In the genomic region with DNA sequence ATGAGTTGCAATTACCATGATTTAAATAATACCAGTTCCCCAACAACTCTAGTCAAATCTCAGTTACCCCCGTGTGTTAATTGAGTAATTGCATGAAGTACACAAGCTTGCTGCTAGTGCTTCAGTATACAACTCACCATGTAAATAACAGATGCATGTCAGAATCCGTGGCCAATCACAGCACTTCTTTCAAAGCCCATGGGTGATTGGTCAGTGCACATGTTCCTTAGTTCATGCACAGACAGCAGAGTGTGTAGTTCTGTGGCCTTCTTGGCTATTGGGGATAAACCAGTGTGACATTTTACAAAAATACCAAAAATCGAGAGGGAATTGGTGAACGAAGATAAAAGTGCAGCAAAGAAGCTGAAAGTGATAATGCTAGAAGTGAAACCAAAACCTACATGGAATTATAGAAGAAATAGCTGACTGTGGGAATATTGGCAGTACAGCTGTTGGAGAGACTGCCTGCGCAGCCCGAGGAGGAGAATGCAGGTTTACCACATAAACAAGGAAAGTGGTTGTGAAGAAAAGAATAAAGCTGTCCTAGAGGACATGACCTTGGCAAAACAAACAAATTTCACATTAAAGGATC, we compare ENCODE assay signal across 17 cellular contexts. TPM values are rescaled to one million over a fixed set of nuclear protein-coding genes. Genes with fewer than 3 reads are reported as not detected.
DNase-seq lines count a peak whose midpoint lies in the region; ATAC-seq, FAIRE-seq and TF ChIP-seq lines count a peak whose summit lies in the region.
"Had no signal": no experiment of that assay in that cellular context is flagged by ENCODE, and none has a peak within 500 bp of the region (broad histone marks: within the 10 kb centered on the region; RNA-seq: fewer than 3 reads in every experiment).

No MANE protein-coding gene starts in this region.

- peak; percentile 75 for FAIRE-seq in GM19239 (lab: Jason Lieb, UNC)

- no peak overlapping the region for H3K9ac ChIP-seq in OCI-LY3 (ENCODE audit: low read length)
- H3K9ac ChIP-seq: BLaER1 had no signal

- peaks cover 9% of the 10 kb centered on the region for H3K36me3 Mint-ChIP-seq in progenitor cell of endocrine pancreas (ENCODE audit: insufficient read depth)
- H3K36me3 Mint-ChIP-seq: natural killer cell had no signal

- H4K20me1 ChIP-seq in OCI-LY3 (ENCODE audit: insufficient read depth, low read length): peaks cover 46% of the 10 kb centered on the region
- H4K20me1 ChIP-seq: BLaER1 had no signal

- peaks cover 55% of the 10 kb centered on the region for H3K4me1 ChIP-seq in OCI-LY3 (ENCODE audit: low read length)
- H3K4me1 ChIP-seq: ascending aorta, psoas muscle had no signal

- no peaks in the 10 kb centered on the region for H3K36me3 ChIP-seq in OCI-LY3 (replicated peaks; ENCODE audit: low read depth, low read length)
- H3K36me3 ChIP-seq: ascending aorta, BLaER1 had no signal

- no peak for DNase-seq in GM19239 (ENCODE audit: insufficient read length, low spot score)
- DNase-seq in fibroblast of the aortic adventitia (ENCODE audit: low read depth): peak; percentile 5
- no peak for DNase-seq in progenitor cell of endocrine pancreas (ENCODE audit: low spot score, unreplicated experiment)
- DNase-seq in GM03348 (ENCODE audit: low spot score): no peak
- DNase-seq in NCI-H345 (lab: John Stamatoyannopoulos, UW): no peak
- no peak for DNase-seq in NCI-H2171 treated with DMSO at 0.1 percent for 48 hours (lab: John Stamatoyannopoulos, UW)
- DNase-seq: activated effector memory CD4-positive, alpha-beta T cell treated with Interleukin-2 at 50 U/mL for 16 hours; dorsolateral prefrontal cortex; natural killer cell; NCI-H146; NCI-H748 treated with DMSO at 0.1 percent for 48 hours; psoas muscle; T-helper 17 cell had no signal

- no peak overlapping the region for H2AFZ ChIP-seq in OCI-LY3 (ENCODE audit: low read depth, low read length)

- TF ChIP-seq CTCF in OCI-LY3 (IDR thresholded peaks at IDR 0.05; ENCODE audit: low read depth, low read length): no peak
- TF ChIP-seq CTCF in fibroblast of the aortic adventitia (IDR thresholded peaks at IDR 0.05; ENCODE audit: insufficient read depth, low read length): no peak
- no peak for TF ChIP-seq CTCF in progenitor cell of endocrine pancreas (IDR thresholded peaks at IDR 0.05; ENCODE audit: unreplicated experiment)

- ATAC-seq in GM18519 (IDR thresholded peaks at IDR 0.05; ENCODE audit: low FRiP score, unreplicated experiment): no peak
- ATAC-seq: natural killer cell, psoas muscle, T-helper 17 cell had no signal

- H3K27ac Mint-ChIP-seq in progenitor cell of endocrine pancreas: peak overlapping the region; percentile 56
- H3K27ac Mint-ChIP-seq: natural killer cell, T-helper 17 cell had no signal

- peaks cover 47% of the 10 kb centered on the region for H3K79me2 ChIP-seq in OCI-LY3 (ENCODE audit: low read length)

- no peaks in the 10 kb centered on the region for H3K9me3 ChIP-seq in OCI-LY3 (ENCODE audit: insufficient read depth, low read length)
- H3K9me3 ChIP-seq: ascending aorta, BLaER1, psoas muscle had no signal

- H3K4me1 Mint-ChIP-seq in progenitor cell of endocrine pancreas (ENCODE audit: low read depth): peaks cover 54% of the 10 kb centered on the region

- no peaks in the 10 kb centered on the region for H3K27me3 ChIP-seq in OCI-LY3 (ENCODE audit: low read depth, low read length)
- H3K27me3 ChIP-seq: ascending aorta, BLaER1, dorsolateral prefrontal cortex had no signal

- H3K4me3 Mint-ChIP-seq in progenitor cell of endocrine pancreas (ENCODE audit: low read depth): no peak overlapping the region
- H3K4me3 Mint-ChIP-seq: natural killer cell, T-helper 17 cell had no signal

- H3K27me3 Mint-ChIP-seq in progenitor cell of endocrine pancreas: no peaks in the 10 kb centered on the region

- peak overlapping the region; percentile 12; the same call in 1 of the 2 replicates for H3K4me2 ChIP-seq in OCI-LY3 (ENCODE audit: low read length)
- H3K4me2 ChIP-seq: BLaER1 had no signal

- H3K27ac ChIP-seq in OCI-LY3 (ENCODE audit: low read length): no peak overlapping the region
- H3K27ac ChIP-seq: ascending aorta, BLaER1, psoas muscle had no signal

- H3K9me3 Mint-ChIP-seq in progenitor cell of endocrine pancreas (ENCODE audit: low read depth): peaks cover 3% of the 10 kb centered on the region
- H3K9me3 Mint-ChIP-seq: natural killer cell had no signal

- H3K4me3 ChIP-seq in OCI-LY3 (ENCODE audit: low read length): no peak overlapping the region
- no peak overlapping the region for H3K4me3 ChIP-seq in fibroblast of the aortic adventitia (ENCODE audit: low read depth, low read length)
- H3K4me3 ChIP-seq: ascending aorta, BLaER1, psoas muscle had no signal

RNA-seq across cellular contexts. Expression of gene NEDD4L, which starts 59.4 kb away (rescaled TPM):
- total RNA-seq in fibroblast of the aortic adventitia (ENCODE audit: low replicate concordance) (15.5 and 22.2 TPM in 2 replicates), progenitor cell of endocrine pancreas (152 and 162 TPM in 2 replicates)
